ENCODE assay signal across 15 cellular contexts in genomic region chr9:18037981-18038380, GRCh38.
DNase-seq lines count a peak whose midpoint lies in the region; ATAC-seq and TF ChIP-seq lines count a peak whose summit lies in the region.
"Had no signal": no experiment of that assay in that cellular context is flagged by ENCODE, and none has a peak within 500 bp of the region (broad histone marks: within the 10 kb centered on the region; RNA-seq: fewer than 3 reads in every experiment).

No MANE protein-coding gene starts in this region.

- H2BK15ac ChIP-seq in H9 (ENCODE audit: low read depth, low read length): no peak overlapping the region

- DNase-seq in DMS 273 (lab: John Stamatoyannopoulos, UW; ENCODE audit: unreplicated experiment): peak; percentile 43
- no peak for DNase-seq in DMS 273 treated with DMSO at 0.1 percent for 48 hours (lab: John Stamatoyannopoulos, UW)
- peak; percentile 55 for DNase-seq in NCI-H2171 treated with DMSO at 0.1 percent for 48 hours (lab: John Stamatoyannopoulos, UW)
- DNase-seq in cerebellar cortex (ENCODE audit: low spot score): peak; percentile 64
- DNase-seq in thoracic aorta (ENCODE audit: low spot score): no peak
- DNase-seq in RPMI8226: no peak
- DNase-seq in H9: no peak
- DNase-seq in cortex of kidney (lab: John Stamatoyannopoulos, UW): no peak
- DNase-seq: CD8-positive, alpha-beta T cell; COR-L47; DMS53; GM23248; H7 had no signal

- no peak overlapping the region for H2AFZ ChIP-seq in H9 (ENCODE audit: low read length)
- H2AFZ ChIP-seq: GM23248 had no signal

- no peaks in the 10 kb centered on the region for H3K79me1 ChIP-seq in H9 (ENCODE audit: insufficient read depth, low read depth, low read length, poor library complexity, severe bottlenecking)

- no peak overlapping the region for H3K23ac ChIP-seq in H9 (ENCODE audit: insufficient read length, low read depth, low read length)

- no CpG with 5 or more reads among the region's 6 CpGs for WGBS in H9 (ENCODE audit: extremely low coverage, insufficient read length, low lambda C conversion rate)

- TF ChIP-seq CTCF in thoracic aorta (IDR thresholded peaks at IDR 0.05) (no peak), H9 (conservative IDR thresholded peaks at IDR 0.05) (no peak)

- H2BK20ac ChIP-seq in H9 (ENCODE audit: low read depth, low read length, poor library complexity, severe bottlenecking): no peak overlapping the region

- H4K91ac ChIP-seq in H9 (ENCODE audit: insufficient read length, low read depth, low read length): no peak overlapping the region

- H2BK120ac ChIP-seq in H9 (ENCODE audit: low read depth, low read length, poor library complexity, severe bottlenecking): no peak overlapping the region

- H3K4me1 Mint-ChIP-seq in H9: peaks cover 15 to 20% of the 10 kb centered on the region in 2 experiments
- H3K4me1 Mint-ChIP-seq: CD14-positive monocyte had no signal

- no peak overlapping the region for H3K4me2 ChIP-seq in H9 (ENCODE audit: insufficient read depth, insufficient read length, low read length)

- no peak overlapping the region for H3K14ac ChIP-seq in H9 (ENCODE audit: insufficient read depth, low read length)

- no peak overlapping the region for H3K9ac ChIP-seq in H9 (ENCODE audit: extremely low read depth, insufficient read length, low read length)
- H3K9ac ChIP-seq: GM23248 had no signal

- H2BK5ac ChIP-seq in H9 (ENCODE audit: insufficient read length, low read length): no peak overlapping the region

- no peaks in the 10 kb centered on the region for H3K9me3 ChIP-seq in thoracic aorta
- no peaks in the 10 kb centered on the region for H3K9me3 ChIP-seq in H9 (ENCODE audit: control insufficient read depth, low read depth, low read length)

- no peak overlapping the region for H3T11ph ChIP-seq in H9 (ENCODE audit: low read length)

- H2BK12ac ChIP-seq in H9 (ENCODE audit: insufficient read length, low read depth, low read length): no peak overlapping the region

- no peak overlapping the region for H4K5ac ChIP-seq in H9 (ENCODE audit: insufficient read length, low read depth, low read length)

- H3K36me3 Mint-ChIP-seq in H9 (ENCODE audit: insufficient read depth in 1 of 3, low read depth in 3 of 3): no peaks in the 10 kb centered on the region
- H3K36me3 Mint-ChIP-seq: CD14-positive monocyte; CD8-positive, alpha-beta T cell had no signal

- H3K4me1 ChIP-seq in thoracic aorta (ENCODE audit: control insufficient read depth in 1 of 2, low read depth in 2 of 2) (peaks cover 23 to 55% of the 10 kb centered on the region in 2 donors), H9 (ENCODE audit: insufficient read depth, low read length) (peaks cover 4% of the 10 kb centered on the region; the same call in 1 of the 2 replicates)

- no peaks in the 10 kb centered on the region for H3K27me3 Mint-ChIP-seq in H9 (ENCODE audit: low read depth)

- no peak for ATAC-seq in thoracic aorta (ENCODE audit: insufficient number of reproducible peaks, low FRiP score, low read depth)
- ATAC-seq: CD8-positive, alpha-beta T cell had no signal

- no peaks in the 10 kb centered on the region for H3K9me3 Mint-ChIP-seq in H9
- H3K9me3 Mint-ChIP-seq: CD8-positive, alpha-beta T cell had no signal

- no peak overlapping the region for H3K4me3 Mint-ChIP-seq in H9
- H3K4me3 Mint-ChIP-seq: CD14-positive monocyte; CD8-positive, alpha-beta T cell had no signal

- peak overlapping the region; percentile 37 for H3K4me3 ChIP-seq in thoracic aorta
- H3K4me3 ChIP-seq: GM23248 had no signal

- H3K23me2 ChIP-seq in H9 (ENCODE audit: insufficient read length, low read depth, low read length, poor library complexity, severe bottlenecking): no peaks in the 10 kb centered on the region

- H3K27ac Mint-ChIP-seq in H9: no peak overlapping the region; a peak in 1 of 7 replicates
- H3K27ac Mint-ChIP-seq: CD8-positive, alpha-beta T cell had no signal

- no peaks in the 10 kb centered on the region for H4K20me1 ChIP-seq in H9 (ENCODE audit: control insufficient read depth, insufficient read depth, insufficient read length)

- no peaks in the 10 kb centered on the region for H3K79me2 ChIP-seq in H9 (ENCODE audit: insufficient read depth, low read length)

- no peaks in the 10 kb centered on the region for H3K27me3 ChIP-seq in thoracic aorta (replicated peaks; ENCODE audit: insufficient read depth)
- H3K27me3 ChIP-seq in H9 (ENCODE audit: insufficient read depth, low read length): no peaks in the 10 kb centered on the region

- H2AK5ac ChIP-seq in H9 (ENCODE audit: insufficient read length, low read length): no peak overlapping the region

- H3K4ac ChIP-seq in H9 (ENCODE audit: low read depth, low read length): no peak overlapping the region

- no peaks in the 10 kb centered on the region for H3K36me3 ChIP-seq in thoracic aorta

- no peak overlapping the region for H4K8ac ChIP-seq in H9 (replicated peaks; ENCODE audit: insufficient read length, low read depth, low read length)

- H3K18ac ChIP-seq in H9 (ENCODE audit: insufficient read length, low read depth, low read length): no peak overlapping the region

- H3K56ac ChIP-seq in H9 (ENCODE audit: insufficient read length, low read depth, low read length): no peak overlapping the region

- H3K27ac ChIP-seq in thoracic aorta (peak overlapping the region; percentile 56 to 64), H9 (ENCODE audit: insufficient read length, low read depth, low read length) (no peak overlapping the region)
- H3K27ac ChIP-seq: 22Rv1, GM23248 had no signal

Comparison
In these comparisons a context has a peak if more than half of its experiments do, and no peak if none do; other contexts are left out.
1. DNase-seq: peak in DMS 273 (single experiment), NCI-H2171 treated with DMSO at 0.1 percent for 48 hours (single experiment) and cerebellar cortex (single experiment); none in DMS 273 treated with DMSO at 0.1 percent for 48 hours (single experiment), thoracic aorta (single experiment), RPMI8226 (single experiment), H9 (single experiment) and cortex of kidney (single experiment).